Comparison of ENCODE assay signal across 29 cellular contexts in genomic region chr7:27684491-27684890, GRCh38.
"Had no signal": no experiment of that assay in that cellular context is flagged by ENCODE, and none has a peak within 500 bp of the region (broad histone marks: within the 10 kb centered on the region; RNA-seq: fewer than 3 reads in every experiment).

No MANE protein-coding gene starts in this region.

- H3K36me3 ChIP-seq: adrenal gland, brain microvascular endothelial cell, heart right ventricle, left lung, lower lobe of right lung, pancreas, prostate gland, stomach, thyroid gland had no signal

- ATAC-seq: effector memory CD8-positive, alpha-beta T cell; heart right ventricle; left lung; lower lobe of right lung; pancreas; sciatic nerve; stimulated activated naive B cell treated with anti-CD40 and anti-IgM and Interleukin-4, amounts not matched to agents 10 μg/mL and 1 μg/mL and 100 μg/mL, for 72 hours had no signal

- H3K4me1 ChIP-seq: adrenal gland, heart right ventricle, left lung, lower lobe of right lung, pancreas, prostate gland, stomach, thyroid gland had no signal

- H3K27me3 ChIP-seq: adrenal gland, brain microvascular endothelial cell, dorsolateral prefrontal cortex, heart right ventricle, left lung, pancreas, stomach, thyroid gland had no signal

- H3K4me3 ChIP-seq: adrenal gland, coronary artery, dorsolateral prefrontal cortex, heart right ventricle, left lung, lower lobe of right lung, pancreas, prostate gland, stomach, thyroid gland had no signal

- FAIRE-seq: astrocyte, islet of Langerhans, pancreas, small intestine had no signal

- H3K27ac ChIP-seq: adrenal gland, brain microvascular endothelial cell, coronary artery, dorsolateral prefrontal cortex, heart right ventricle, left lung, lower lobe of right lung, pancreas, prostate gland, stomach, thyroid gland, VCaP had no signal

- DNase-seq: activated CD4-positive, alpha-beta T cell treated with anti-CD3 and anti-CD28 coated beads for 4 hours; activated CD4-positive, alpha-beta T cell treated with anti-CD3 and anti-CD28 coated beads, Interleukin-2, amount 50 U/mL, for 48 hours; activated CD8-positive, alpha-beta memory T cell treated with anti-CD3 and anti-CD28 coated beads for 24 hours; activated effector memory CD4-positive, alpha-beta T cell treated with anti-CD3 and anti-CD28 coated beads, Interleukin-2, amount 50 U/mL, for 16 hours; activated naive CD4-positive, alpha-beta T cell treated with anti-CD3 and anti-CD28 coated beads for 36 hours; activated naive CD8-positive, alpha-beta T cell treated with anti-CD3 and anti-CD28 coated beads for 36 hours; activated T-cell treated with anti-CD3 and anti-CD28 coated beads, Interleukin-2, amount 50 U/mL, for 1 hour; adrenal gland; brain microvascular endothelial cell; dorsolateral prefrontal cortex; effector memory CD8-positive, alpha-beta T cell; erythroblast; heart right ventricle; left lung; lower lobe of right lung; mesenchymal stem cell; nephron progenitor cell; pancreas; retina; small intestine; stimulated activated naive B cell treated with anti-CD40 and anti-IgM and Interleukin-4, amounts not matched to agents 10 μg/mL and 1 μg/mL and 100 μg/mL, for 72 hours; stomach; thyroid gland had no signal

- H3K9me3 ChIP-seq: adrenal gland, left lung, lower lobe of right lung, pancreas, prostate gland, stomach, thyroid gland had no signal
